17 cellular contexts compared by ENCODE assay signal in the genomic region with DNA sequence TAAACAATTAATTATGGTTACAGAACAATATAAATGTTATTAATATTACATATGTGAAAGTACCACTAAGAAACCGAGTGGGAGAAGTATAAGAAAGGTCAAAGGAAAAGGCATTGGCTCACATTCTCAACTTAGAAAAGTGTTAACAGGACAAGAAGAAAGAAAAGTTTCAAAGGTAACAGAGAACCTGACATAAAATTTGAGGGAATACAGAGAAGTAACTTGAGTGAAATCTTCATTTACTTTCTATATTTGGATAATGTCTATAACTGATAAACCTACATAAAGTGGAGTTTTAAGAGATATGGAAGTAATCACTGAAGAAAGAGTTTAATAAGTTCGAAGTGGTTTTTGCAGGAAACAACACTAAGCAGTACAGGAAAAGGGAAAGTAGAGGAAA. TPM values are rescaled to one million over a fixed set of nuclear protein-coding genes. Genes with fewer than 3 reads are reported as not detected.
DNase-seq lines count a peak whose midpoint lies in the region; ATAC-seq, FAIRE-seq and TF ChIP-seq lines count a peak whose summit lies in the region.
"Had no signal": no experiment of that assay in that cellular context is flagged by ENCODE, and none has a peak within 500 bp of the region (broad histone marks: within the 10 kb centered on the region; RNA-seq: fewer than 3 reads in every experiment).

No MANE protein-coding gene starts in this region.

- intact Hi-C loops in CD14-positive monocyte (cut with micrococcal nuclease) (no loop called here), GM12878 (cut with micrococcal nuclease; ENCODE audit: unreplicated experiment) (no loop called here), natural killer cell (cut with micrococcal nuclease) (no loop called here)

- no peak for FAIRE-seq in GM12878 (lab: Jason Lieb, UNC)
- no peak for FAIRE-seq in H54 (lab: Jason Lieb, UNC)

- no peak for TF ChIP-seq EP300 in GM12878 (IDR thresholded peaks at IDR 0.05; ENCODE audit: borderline replicate concordance in 1 of 2, control insufficient read depth in 1 of 2, low read depth in 2 of 2, low read length in 2 of 2)

- BruUV-seq in GM12878 (replicated peaks; lab: Mats Ljungman, UMichigan), result no TSS peak

- TF ChIP-seq CTCF in CD14-positive monocyte (IDR thresholded peaks at IDR 0.05) (no peak), HEK293 (tag by site-specific recombination; IDR thresholded peaks at IDR 0.05) (no peak), GM12878 (IDR thresholded peaks at IDR 0.05 in 2 of 3, conservative IDR thresholded peaks at IDR 0.05 in 1 of 3; ENCODE audit: control insufficient read depth in 2 of 3, extremely low read depth in 1 of 3, insufficient read depth in 1 of 3, low read depth in 3 of 3, low read length in 3 of 3) (no peak), natural killer cell (IDR thresholded peaks at IDR 0.05) (no peak), GM13977 (IDR thresholded peaks at IDR 0.05; ENCODE audit: extremely low read depth, insufficient read depth, missing control alignments) (no peak)

- SMC1A ChIA-PET in GM12878 (lab: Charles Lee; ENCODE audit: uncharacterized antibody, unreplicated experiment), result interaction anchor here (2.3 kb wide), 1 partner anchor 12 kb away, joined by 24 read pairs; no protein-coding TSS in a partner anchor

- H3K27ac Mint-ChIP-seq in CD14-positive monocyte (peak overlapping the region in 5 of 7 donors; percentile 49 to 81 (median 55)), natural killer cell (peak overlapping the region; percentile 61 to 81)
- H3K27ac Mint-ChIP-seq: activated CD4-positive, alpha-beta memory T cell treated with anti-CD3 and anti-CD28 coated beads for 36 hours had no signal

- no peaks in the 10 kb centered on the region for H3K27me3 ChIP-seq in GM12878 (replicated peaks in 1 of 2; ENCODE audit: control insufficient read depth in 2 of 2, insufficient read depth in 2 of 2, low read length in 1 of 2)
- H3K27me3 ChIP-seq: testis had no signal

- in situ Hi-C loops in GM12878 (cut with MboI), result no loop called here
- in situ Hi-C loops in GM13977 (cut with MboI; ENCODE audit: low pct_unique_long_range_greater_than_20kb, low sequenced_read_pairs, unreplicated experiment), result no loop called here

- H3K4me1 Mint-ChIP-seq in CD14-positive monocyte (peaks cover 48% of the 10 kb centered on the region), natural killer cell (peaks cover 55 to 62% of the 10 kb centered on the region in 2 donors)

- H3K9ac ChIP-seq in GM12878 (ENCODE audit: control insufficient read depth, insufficient read depth, low read length), result no peak overlapping the region

- CTCF ChIA-PET in HEK293 (lab: Yijun Ruan, JAX) (no interaction called here), GM12878 (lab: Yijun Ruan, JAX) (interaction anchor here (0.9 to 2.3 kb wide), 3 partner anchors 12 to 140 kb away, joined by 3 to 13 read pairs (median 4); no protein-coding TSS in a partner anchor)

- H2AFZ ChIP-seq in GM12878 (ENCODE audit: control insufficient read depth, low read depth, low read length), result no peak overlapping the region

- POLR2A ChIA-PET in HEK293 (lab: Yijun Ruan, JAX) (no interaction called here), GM12878 (lab: Charles Lee) (interaction anchor here (1.4 kb wide), 1 partner anchor 12 kb away, joined by 7 read pairs; no protein-coding TSS in a partner anchor)

- no peak for TF ChIP-seq RAD21 in GM12878 (IDR thresholded peaks at IDR 0.05; ENCODE audit: insufficient read depth, low read depth, low read length)

- H3K4me3 Mint-ChIP-seq in CD14-positive monocyte, result no peak overlapping the region
- peak overlapping the region; percentile 86 for H3K4me3 Mint-ChIP-seq in natural killer cell
- H3K4me3 Mint-ChIP-seq: activated CD4-positive, alpha-beta memory T cell treated with anti-CD3 and anti-CD28 coated beads for 36 hours had no signal

- no peaks in the 10 kb centered on the region for H4K20me1 ChIP-seq in GM12878 (ENCODE audit: control insufficient read depth, insufficient read depth)

- H3K9me3 Mint-ChIP-seq in CD14-positive monocyte, result peaks cover 0 to 2% (median 0%) of the 10 kb centered on the region in 7 donors
- H3K9me3 Mint-ChIP-seq in natural killer cell, result no peaks in the 10 kb centered on the region

- no peak overlapping the region for H3K4me2 ChIP-seq in GM12878 (ENCODE audit: control insufficient read depth, insufficient read depth)

- peaks cover 24% of the 10 kb centered on the region for H3K79me2 ChIP-seq in GM12878 (ENCODE audit: control insufficient read depth, insufficient read depth, low read length)

- no peak for DNase-seq in CD14-positive monocyte (ENCODE audit: low spot score)
- DNase-seq in GM12878 (ENCODE audit: low read depth, low spot score), result no peak
- no peak for DNase-seq in natural killer cell
- no peak for DNase-seq in H54 (ENCODE audit: insufficient read length, low spot score)
- no peak for DNase-seq in NCI-H524 (lab: John Stamatoyannopoulos, UW)
- DNase-seq in GM13977 (ENCODE audit: low spot score), result no peak
- DNase-seq: activated CD4-positive, alpha-beta memory T cell treated with anti-CD3 and anti-CD28 coated beads for 36 hours; activated naive CD4-positive, alpha-beta T cell treated with Interleukin-2 at 50 U/mL for 16 hours; caudate nucleus; glutamatergic neuron; MM.1S; NCI-H82; psoas muscle; RPMI8226; testis had no signal

- RAD21 ChIA-PET in GM12878 (lab: Charles Lee; ENCODE audit: unreplicated experiment), result interaction anchor here (2.0 kb wide), 1 partner anchor 28 kb away, joined by 11 read pairs; no protein-coding TSS in a partner anchor

- WGBS in GM12878 (ENCODE audit: insufficient coverage, insufficient replicate concordance, low lambda C conversion rate, missing lambda C conversion rate), result 74% methylated on average over 2 of the region's 2 CpGs

- H3K27me3 Mint-ChIP-seq in CD14-positive monocyte (ENCODE audit: low read depth in 3 of 3) (peaks cover 0 to 1% (median 0%) of the 10 kb centered on the region in 3 donors), natural killer cell (ENCODE audit: low read depth in 2 of 2) (no peaks in the 10 kb centered on the region)
- H3K27me3 Mint-ChIP-seq: activated CD4-positive, alpha-beta memory T cell treated with anti-CD3 and anti-CD28 coated beads for 36 hours had no signal

- H3K4me3 ChIP-seq in HEK293 (ENCODE audit: low read depth, low read length), result no peak overlapping the region
- H3K4me3 ChIP-seq in GM12878, result no peak overlapping the region
- H3K4me3 ChIP-seq: psoas muscle, testis had no signal

- H3K27ac ChIP-seq in HEK293 (ENCODE audit: extremely low read depth, low read depth, low read length) (no peak overlapping the region), GM12878 (ENCODE audit: control insufficient read depth, insufficient read depth) (no peak overlapping the region)
- H3K27ac ChIP-seq: C4-2B, psoas muscle had no signal

- TF ChIP-seq POLR2A in GM12878 (IDR thresholded peaks at IDR 0.05; ENCODE audit: low read depth, low read length), result no peak
- TF ChIP-seq POLR2A in H54 (IDR thresholded peaks at IDR 0.05; ENCODE audit: low read depth, low read length), result no peak

- H3K4me1 ChIP-seq in HEK293 (ENCODE audit: control insufficient read depth, insufficient read depth, low read length) (peaks cover 4% of the 10 kb centered on the region), GM12878 (ENCODE audit: control insufficient read depth, insufficient read depth, low read length) (no peaks in the 10 kb centered on the region; the same call in 1 of the 2 replicates)

- no peaks in the 10 kb centered on the region for H3K36me3 Mint-ChIP-seq in CD14-positive monocyte
- no peaks in the 10 kb centered on the region for H3K36me3 Mint-ChIP-seq in natural killer cell

- ATAC-seq in GM12878 (no peak; the same call in 2 of the 3 replicates), natural killer cell (peak in 2 of 3 donors; percentile 40 to 54)

- H3K9me3 ChIP-seq in HEK293 (ENCODE audit: control insufficient read depth, insufficient read depth, low read depth, low read length), result no peaks in the 10 kb centered on the region
- no peaks in the 10 kb centered on the region; the same call in 2 of the 3 replicates for H3K9me3 ChIP-seq in GM12878 (replicated peaks; ENCODE audit: control insufficient read depth, insufficient read depth, low read length)
- H3K9me3 ChIP-seq: testis had no signal

- no peaks in the 10 kb centered on the region for H3K36me3 ChIP-seq in HEK293 (ENCODE audit: control insufficient read depth in 2 of 2, insufficient read depth in 1 of 2, low read length in 2 of 2)
- H3K36me3 ChIP-seq in GM12878 (ENCODE audit: control insufficient read depth in 2 of 2, insufficient read depth in 2 of 2, low read length in 1 of 2), result no peaks in the 10 kb centered on the region

TF ChIP-seq in HEK293, 187 proteins besides CTCF, POLR2A, EP300 and RAD21:
- TF ChIP-seq ZNF623 (tag by site-specific recombination; IDR thresholded peaks at IDR 0.05), result no peak
- TF ChIP-seq PRDM1 (tag by site-specific recombination; IDR thresholded peaks at IDR 0.05), result peak; percentile 72
- TF ChIP-seq ZNF214 (tag by site-specific recombination; IDR thresholded peaks at IDR 0.05; ENCODE audit: borderline replicate concordance), result no peak
TF ChIP-seq in HEK293: peak in this region for 1.

TF ChIP-seq in GM12878, 131 proteins besides CTCF, POLR2A, EP300 and RAD21:
- peak; percentile 21 for TF ChIP-seq MEF2B (IDR thresholded peaks at IDR 0.05; ENCODE audit: partially characterized antibody, poor library complexity, severe bottlenecking)
- TF ChIP-seq CBX5 (IDR thresholded peaks at IDR 0.05; ENCODE audit: low read depth), result no peak

RNA-seq across cellular contexts. Expression of a gene that starts 30.1 kb away (rescaled TPM):
- polyA plus RNA-seq in CD14-positive monocyte (10 to 100 TPM; 11.9 to 14.0 TPM), GM12878 (2011; rRNA removed) (59.3 and 76.2 TPM in 2 replicates), GM12878 (2014; fragmentation: Illumina TruSeq; extraction: Trizol) (43.9 and 44.3 TPM in 2 replicates), GM12878 (2014; fragmentation: Nextera tagmentation; extraction: Ambion mirVana) (10 to 100 TPM; 13.7 to 21.2 TPM), GM12878 (2014; rRNA removed) (28.8 and 31.5 TPM in 2 replicates), GM12878 (2016; fragmentation: Nextera tagmentation; extraction: Ambion mirVana) (10 to 100 TPM; 17.4 to 27.2 TPM)
- total RNA-seq in GM12878 (2013; cell fraction: nucleolus; rRNA removed), result 193 and 206 TPM in 2 replicates
- total RNA-seq in GM12878 (2014; rRNA removed) (34.3 and 34.6 TPM in 2 replicates), GM12878 (2014; rRNA removed; fragmentation: Illumina TruSeq; extraction: Trizol) (45.7 and 45.9 TPM in 2 replicates), GM12878 (2021) (36.9 and 39.3 TPM in 2 replicates), natural killer cell (10 to 100 TPM; 59.9 to 80.4 (median 66.4) TPM)
- 20.0 TPM for polyA plus RNA-seq in GM12878 (2011; ENCODE audit: low read depth)
- polyA plus RNA-seq in GM12878 (2011; cell fraction: cytosol; rRNA removed), result 38.8 and 41.6 TPM in 2 replicates
- 59.0 and 62.9 TPM in 2 replicates for polyA plus RNA-seq in GM12878 (2011; cell fraction: nucleus; rRNA removed)
- 27.8 and 30.8 TPM in 2 replicates for polyA plus RNA-seq in GM12878 (2012)
- 82.7 and 88.1 TPM in 2 replicates for polyA minus RNA-seq in GM12878 (2011; rRNA and poly(A)+ RNA removed)
- 28.3 and 51.9 TPM in 2 replicates for polyA minus RNA-seq in GM12878 (2011; cell fraction: cytosol; rRNA and poly(A)+ RNA removed)
- polyA minus RNA-seq in GM12878 (2011; cell fraction: nucleus; rRNA and poly(A)+ RNA removed), result 37.4 and 74.6 TPM in 2 replicates
